Comparison of ENCODE assay signal across 8 cellular contexts in genomic region chrX:72126539-72127140, GRCh38. TPM values are rescaled to one million over a fixed set of nuclear protein-coding genes. Genes with fewer than 3 reads are reported as not detected.
DNase-seq lines count a peak whose midpoint lies in the region; ATAC-seq and TF ChIP-seq lines count a peak whose summit lies in the region.

No MANE protein-coding gene starts in this region.

- DNase-seq in SIG-M5 treated with dmso at 0.1 percent for 504 hours (lab: John Stamatoyannopoulos, UW; ENCODE audit: unreplicated experiment): peak; percentile 61
- DNase-seq in SIG-M5 (lab: John Stamatoyannopoulos, UW): no peak
- DNase-seq in NCI-H2171 treated with DMSO at 0.1 percent for 48 hours (lab: John Stamatoyannopoulos, UW): peak; percentile 82
- DNase-seq in breast epithelium (ENCODE audit: low spot score in 2 of 2): peak; percentile 79 to 84
- DNase-seq in islet precursor cell: peak; percentile 90
- peak; percentile 83 for DNase-seq in stimulated activated CD4-positive, alpha-beta T cell treated with anti-CD3 and anti-CD28 coated beads, Interleukin-15, amount 100 ng/mL, for 24 hours

- H3K4me1 ChIP-seq in breast epithelium: no peaks in the 10 kb centered on the region

- H3K27me3 ChIP-seq in breast epithelium: peaks cover 0 to 79% of the 10 kb centered on the region in 2 donors

- ATAC-seq in HG02943 (IDR thresholded peaks at IDR 0.05; ENCODE audit: low read depth, unreplicated experiment): peak; percentile 61

- H3K4me3 ChIP-seq in breast epithelium: no peak overlapping the region

- TF ChIP-seq POLR2A in breast epithelium (IDR thresholded peaks at IDR 0.05): no peak

- TF ChIP-seq CTCF in VCaP (conservative IDR thresholded peaks at IDR 0.05): peak; percentile 89
- TF ChIP-seq CTCF in breast epithelium (IDR thresholded peaks at IDR 0.05): peak; percentile 61 to 83 (median 66)

- H3K27ac ChIP-seq in VCaP (no peak overlapping the region; the same call in 1 of the 2 replicates), breast epithelium (peak overlapping the region; percentile 34 to 76)

- intact Hi-C loops in breast epithelium (cut with DNase I; ENCODE audit: low total_unique reads): loop anchor here (10.0 kb wide), 1 partner anchor 82 kb away; no protein-coding TSS in a partner anchor

- no peaks in the 10 kb centered on the region for H3K9me3 ChIP-seq in breast epithelium

- H3K36me3 ChIP-seq in breast epithelium: no peaks in the 10 kb centered on the region

RNA-seq across cellular contexts. Expression of gene RTL5, which starts 5.1 kb away (rescaled TPM):
- total RNA-seq in breast epithelium: 1 to 10 TPM; 3.3 to 5.0 (median 5.0) TPM

RNA-seq across cellular contexts. Expression of gene PIN4, which starts 54.9 kb away (rescaled TPM):
- total RNA-seq in breast epithelium: 10 to 100 TPM; 11.3 to 20.0 (median 12.5) TPM
